ENCODE assay signal across 1 cellular context in the genomic region with DNA sequence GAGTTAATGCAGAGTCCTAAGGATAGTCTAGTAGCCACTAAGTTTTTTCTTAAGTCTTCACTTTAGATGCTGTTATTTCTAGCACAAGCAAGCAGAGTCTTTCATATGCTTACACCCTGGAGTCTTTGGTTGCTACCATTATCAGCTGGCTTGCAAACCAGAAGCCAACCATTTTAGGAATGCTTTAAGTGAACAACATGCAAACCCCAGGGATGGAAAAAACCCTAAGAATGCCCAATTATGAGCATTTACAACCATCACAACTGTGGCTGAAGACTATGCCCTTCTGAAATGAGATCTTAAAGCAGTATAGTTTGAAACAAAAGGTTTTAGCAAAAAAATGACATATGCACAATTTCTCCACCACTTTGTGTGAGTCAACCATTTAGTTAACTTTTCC.
TF ChIP-seq lines count a peak whose summit lies in the region.

No MANE protein-coding gene starts in this region.

TF ChIP-seq in SK-N-SH treated with all-trans-retinoic acid at 6 μM for 48 hours, 23 proteins besides CTCF, POLR2A, EP300 and RAD21 (continued from another document):
- TF ChIP-seq TOX (CRISPR knock-in tag; IDR thresholded peaks at IDR 0.05; ENCODE audit: borderline replicate concordance) (no peak), RARB (CRISPR knock-in tag; IDR thresholded peaks at IDR 0.05) (no peak), ZNF565 (CRISPR knock-in tag; conservative IDR thresholded peaks at IDR 0.05; ENCODE audit: low read depth) (no peak), BACH2 (CRISPR knock-in tag; IDR thresholded peaks at IDR 0.05; ENCODE audit: borderline replicate concordance) (no peak), ZFP3 (CRISPR knock-in tag; IDR thresholded peaks at IDR 0.05) (no peak), ZFP30 (CRISPR knock-in tag; IDR thresholded peaks at IDR 0.05) (no peak)
